In genomic region chr9:82570226-82570625, GRCh38 we compare ENCODE assay signal across 1 cellular context.
TF ChIP-seq lines count a peak whose summit lies in the region.

No MANE protein-coding gene starts in this region.

TF ChIP-seq in GM23338, 12 proteins besides CTCF, POLR2A, EP300 and RAD21 (continued from another document):
- TF ChIP-seq ZNF462 (CRISPR knock-in tag; IDR thresholded peaks at IDR 0.05) (no peak), NANOG (IDR thresholded peaks at IDR 0.05; ENCODE audit: borderline replicate concordance) (no peak), EZH2 (IDR thresholded peaks at IDR 0.05; ENCODE audit: low read depth, unreplicated experiment) (no peak)
